ENCODE assay signal across 1 cellular context in the genomic region with DNA sequence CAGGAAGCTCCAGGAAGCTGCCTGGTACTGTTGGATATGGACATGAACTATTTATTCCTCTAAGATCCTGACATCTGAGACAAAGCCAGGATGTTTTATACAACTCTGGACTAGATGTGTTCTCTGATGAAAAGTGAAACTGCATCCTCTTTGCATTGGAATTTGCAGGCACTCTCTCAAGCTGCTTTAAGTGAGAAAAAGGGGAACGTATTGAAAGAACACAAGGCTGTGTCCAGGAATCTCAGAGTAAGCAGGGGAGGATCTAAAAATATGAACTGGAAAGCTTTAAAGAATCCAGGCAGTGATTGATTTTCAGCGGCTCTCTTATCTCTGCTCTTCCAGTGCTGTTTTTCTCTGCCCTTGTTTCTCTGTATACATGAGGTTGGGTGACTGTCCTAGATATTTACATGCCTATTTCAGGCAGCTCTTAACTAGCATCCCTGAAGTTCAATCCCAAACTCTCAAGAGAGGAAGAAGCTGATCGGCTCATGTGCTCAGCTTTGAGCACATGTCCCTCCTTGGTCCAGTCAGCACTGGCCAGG.
TF ChIP-seq lines count a peak whose summit lies in the region.

No MANE protein-coding gene starts in this region.

TF ChIP-seq in IMR-90, 13 proteins besides CTCF, POLR2A, EP300 and RAD21:
- TF ChIP-seq, protein P1, sequence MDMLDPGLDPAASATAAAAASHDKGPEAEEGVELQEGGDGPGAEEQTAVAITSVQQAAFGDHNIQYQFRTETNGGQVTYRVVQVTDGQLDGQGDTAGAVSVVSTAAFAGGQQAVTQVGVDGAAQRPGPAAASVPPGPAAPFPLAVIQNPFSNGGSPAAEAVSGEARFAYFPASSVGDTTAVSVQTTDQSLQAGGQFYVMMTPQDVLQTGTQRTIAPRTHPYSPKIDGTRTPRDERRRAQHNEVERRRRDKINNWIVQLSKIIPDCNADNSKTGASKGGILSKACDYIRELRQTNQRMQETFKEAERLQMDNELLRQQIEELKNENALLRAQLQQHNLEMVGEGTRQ (IDR thresholded peaks at IDR 0.05; ENCODE audit: low read depth, low read length) = peak; percentile 40; the same call in 1 of the 2 replicates
- no peak for TF ChIP-seq MAZ (IDR thresholded peaks at IDR 0.05; ENCODE audit: borderline replicate concordance, low read depth, low read length)
